ENCODE assay signal across 15 cellular contexts in genomic region chr13:108948269-108948671, GRCh38.
A peak's percentile ranks its signal among the peaks of the same experiment; 100 is the strongest.
DNase-seq lines count a peak whose midpoint lies in the region; TF ChIP-seq lines count a peak whose summit lies in the region.
"Had no signal": no experiment of that assay in that cellular context is flagged by ENCODE, and none has a peak within 500 bp of the region (broad histone marks: within the 10 kb centered on the region; RNA-seq: fewer than 3 reads in every experiment).

No MANE protein-coding gene starts in this region.

- H3K4me1 Mint-ChIP-seq in endodermal cell: peaks cover 7% of the 10 kb centered on the region
- H3K4me1 Mint-ChIP-seq: activated CD8-positive, alpha-beta memory T cell treated with anti-CD3 and anti-CD28 coated beads, Interleukin-2, amount 10 ng/mL, durations not matched to agents 7 days and 5 days had no signal

- no peaks in the 10 kb centered on the region for H3K9me3 Mint-ChIP-seq in endodermal cell

- 91% methylated on average over 4 to 7 of the region's 7 CpGs for WGBS in endodermal cell (ENCODE audit: insufficient coverage in 1 of 2, insufficient read length in 1 of 2), 2 experiments

- TF ChIP-seq CTCF in HFF-Myc (IDR thresholded peaks at IDR 0.05; ENCODE audit: low read depth, low read length, missing control alignments) (no peak), fibroblast of mammary gland (conservative IDR thresholded peaks at IDR 0.05; ENCODE audit: control insufficient read depth, insufficient read depth, low read depth, low read length) (no peak), endodermal cell (conservative IDR thresholded peaks at IDR 0.05) (no peak)

- H3K9ac ChIP-seq in subcutaneous abdominal adipose tissue (ENCODE audit: low read length in 5 of 5) (no peak overlapping the region), endodermal cell (ENCODE audit: extremely low read depth, low read length, poor library complexity, severe bottlenecking) (no peak overlapping the region)

- H3K36me3 ChIP-seq in subcutaneous abdominal adipose tissue (ENCODE audit: control insufficient read depth in 5 of 5, insufficient read depth in 5 of 5, low read length in 5 of 5) (no peaks in the 10 kb centered on the region), endodermal cell (ENCODE audit: control insufficient read depth, insufficient read depth, low read length) (no peaks in the 10 kb centered on the region)
- H3K36me3 ChIP-seq: thoracic aorta had no signal

- H3K27me3 ChIP-seq in subcutaneous abdominal adipose tissue (ENCODE audit: control insufficient read depth in 5 of 5, insufficient read depth in 4 of 5, low read length in 5 of 5): no peaks in the 10 kb centered on the region
- H3K27me3 ChIP-seq in endodermal cell (ENCODE audit: control insufficient read depth, insufficient read depth, low read length, poor library complexity, severe bottlenecking): no peaks in the 10 kb centered on the region

- no peak overlapping the region for H3K4me3 Mint-ChIP-seq in endodermal cell
- H3K4me3 Mint-ChIP-seq: activated CD8-positive, alpha-beta memory T cell treated with anti-CD3 and anti-CD28 coated beads, Interleukin-2, amount 10 ng/mL, durations not matched to agents 7 days and 5 days had no signal

- H3K36me3 Mint-ChIP-seq in endodermal cell (ENCODE audit: low read depth): no peaks in the 10 kb centered on the region
- H3K36me3 Mint-ChIP-seq: activated CD8-positive, alpha-beta memory T cell treated with anti-CD3 and anti-CD28 coated beads, Interleukin-2, amount 10 ng/mL, durations not matched to agents 7 days and 5 days had no signal

- H3K27ac Mint-ChIP-seq in endodermal cell: no peak overlapping the region
- H3K27ac Mint-ChIP-seq: activated CD8-positive, alpha-beta memory T cell treated with anti-CD3 and anti-CD28 coated beads, Interleukin-2, amount 10 ng/mL, durations not matched to agents 7 days and 5 days had no signal

- H3K9me3 ChIP-seq in subcutaneous abdominal adipose tissue (ENCODE audit: control insufficient read depth in 5 of 5, low read length in 5 of 5) (no peaks in the 10 kb centered on the region), endodermal cell (ENCODE audit: control insufficient read depth, low read length) (no peaks in the 10 kb centered on the region)
- H3K9me3 ChIP-seq: thoracic aorta had no signal

- DNase-seq in HFF-Myc (ENCODE audit: extremely low read depth, low read depth) (peak; percentile 35), NCI-H748 (lab: John Stamatoyannopoulos, UW; ENCODE audit: unreplicated experiment) (peak; percentile 66), fibroblast of mammary gland (ENCODE audit: low read depth) (peak; percentile 68), HPDE6-E6E7 (ENCODE audit: extremely low spot score) (no peak), anterior cingulate cortex (lab: John Stamatoyannopoulos, UW) (no peak), endodermal cell (no peak)
- DNase-seq: activated CD8-positive, alpha-beta memory T cell treated with anti-CD3 and anti-CD28 coated beads, Interleukin-2, amount 10 ng/mL, durations not matched to agents 7 days and 5 days; activated gamma-delta T cell; C1 segment of cervical spinal cord; dermis blood vessel endothelial cell; DMS79; SHP77; stimulated activated CD4-positive, alpha-beta T cell treated with anti-CD3 and anti-CD28 coated beads, Interleukin-4, amount 100 ng/mL, for 1 hour had no signal

- H3K4me3 ChIP-seq in HFF-Myc (replicated peaks; ENCODE audit: low read depth, low read length): no peak overlapping the region
- H3K4me3 ChIP-seq in fibroblast of mammary gland (ENCODE audit: control insufficient read depth, low read depth, low read length): no peak overlapping the region
- no peak overlapping the region for H3K4me3 ChIP-seq in subcutaneous abdominal adipose tissue (ENCODE audit: low read depth in 1 of 5, low read length in 5 of 5)
- no peak overlapping the region for H3K4me3 ChIP-seq in endodermal cell (ENCODE audit: low read length)
- H3K4me3 ChIP-seq: thoracic aorta had no signal

- H3K27me3 Mint-ChIP-seq in endodermal cell (ENCODE audit: insufficient read depth): no peaks in the 10 kb centered on the region
- H3K27me3 Mint-ChIP-seq: activated CD8-positive, alpha-beta memory T cell treated with anti-CD3 and anti-CD28 coated beads, Interleukin-2, amount 10 ng/mL, durations not matched to agents 7 days and 5 days had no signal

- H3K4me1 ChIP-seq in subcutaneous abdominal adipose tissue (ENCODE audit: control insufficient read depth in 5 of 5, insufficient read depth in 5 of 5, low read length in 5 of 5) (peaks cover 0 to 10% (median 6%) of the 10 kb centered on the region in 5 donors), endodermal cell (ENCODE audit: control insufficient read depth, insufficient read depth, low read length) (no peaks in the 10 kb centered on the region)

- peak overlapping the region; percentile 17 for H3K27ac ChIP-seq in subcutaneous abdominal adipose tissue (ENCODE audit: low read depth, low read length)
- H3K27ac ChIP-seq in endodermal cell (ENCODE audit: low read depth, low read length): no peak overlapping the region
- H3K27ac ChIP-seq: thoracic aorta had no signal

Comparison
In these comparisons a context has a peak if more than half of its experiments do, and no peak if none do; other contexts are left out.
1. DNase-seq: peak in HFF-Myc (single experiment), NCI-H748 (single experiment) and fibroblast of mammary gland (single experiment); none in HPDE6-E6E7 (single experiment), anterior cingulate cortex (0 of 58) and endodermal cell (single experiment).